17 cellular contexts compared by ENCODE assay signal in genomic region chr5:87382224-87382623, GRCh38. TPM values are rescaled to one million over a fixed set of nuclear protein-coding genes. Genes with fewer than 3 reads are reported as not detected.
DNase-seq lines count a peak whose midpoint lies in the region; ATAC-seq, FAIRE-seq and TF ChIP-seq lines count a peak whose summit lies in the region.
"Had no signal": no experiment of that assay in that cellular context is flagged by ENCODE, and none has a peak within 500 bp of the region (broad histone marks: within the 10 kb centered on the region; RNA-seq: fewer than 3 reads in every experiment).

No MANE protein-coding gene starts in this region.

- TF ChIP-seq EP300 in H1 (IDR thresholded peaks at IDR 0.05; ENCODE audit: borderline replicate concordance in 1 of 2, low read depth in 2 of 2, low read length in 2 of 2), result no peak

- WGBS in GM23248 (ENCODE audit: low coverage in 1 of 2, low lambda C conversion rate in 2 of 2, missing lambda C conversion rate in 2 of 2), 2 experiments, result 97 to 98% methylated on average over 1 of the region's 1 CpG
- 94% methylated on average over 1 of the region's 1 CpG; no CpG with 5 or more reads in 1 of the 2 experiments for WGBS in H1 (ENCODE audit: extremely low coverage in 1 of 2, insufficient coverage in 1 of 2, insufficient read length in 1 of 2, insufficient replicate concordance in 2 of 2, low coverage in 1 of 2, low lambda C conversion rate in 2 of 2, missing lambda C conversion rate in 1 of 2), 2 experiments

- in situ Hi-C loops in GM23248 (cut with MboI), result no loop called here

- no peak overlapping the region for H4K5ac ChIP-seq in H1 (ENCODE audit: insufficient read length, low read depth, low read length)

- H3K4me1 ChIP-seq in GM23248 (ENCODE audit: insufficient read depth) (peaks cover 16% of the 10 kb centered on the region), SJSA1 (replicated peaks) (peaks cover 19% of the 10 kb centered on the region), H1 (replicated peaks in 1 of 4; ENCODE audit: control insufficient read depth in 3 of 4, insufficient read depth in 4 of 4, low read length in 3 of 4) (no peaks in the 10 kb centered on the region)
- H3K4me1 ChIP-seq: BE2C had no signal

- DNase-seq in GM23248 (no peak), SJSA1 (ENCODE audit: low read depth in 1 of 2, low spot score in 2 of 2) (no peak), H1 (ENCODE audit: low read depth in 1 of 2, low spot score in 2 of 2) (no peak), COLO829 (ENCODE audit: low spot score) (no peak)
- DNase-seq: ACHN; BE2C; C1 segment of cervical spinal cord; Caco-2; CD4-positive, CD25-positive, alpha-beta regulatory T cell; CD8-positive, alpha-beta memory T cell; GOT3; H9 had no signal

- H3K56ac ChIP-seq in H1 (replicated peaks; ENCODE audit: insufficient read length, low read depth, low read length), result no peak overlapping the region

- H2AK5ac ChIP-seq in H1 (ENCODE audit: low read depth, low read length), result no peak overlapping the region

- H2BK5ac ChIP-seq in H1 (ENCODE audit: low read depth, low read length), result no peak overlapping the region

- no peak for TF ChIP-seq RAD21 in H1 (IDR thresholded peaks at IDR 0.05 in 1 of 2, conservative IDR thresholded peaks at IDR 0.05 in 1 of 2; ENCODE audit: low read depth in 2 of 2, low read length in 2 of 2)

- H3K23ac ChIP-seq in H1 (ENCODE audit: insufficient read length), result no peak overlapping the region

- no peak overlapping the region for H2BK12ac ChIP-seq in H1 (ENCODE audit: low read depth, low read length)

- H3K23me2 ChIP-seq in H1 (ENCODE audit: low read depth, low read length), result no peaks in the 10 kb centered on the region

- H3K9ac ChIP-seq in GM23248 (no peak overlapping the region), H1 (replicated peaks in 1 of 4; ENCODE audit: extremely low read depth in 1 of 4, low read depth in 3 of 4, low read length in 3 of 4) (no peak overlapping the region)

- H3K4me3 ChIP-seq in GM23248 (no peak overlapping the region), SJSA1 (no peak overlapping the region), H1 (ENCODE audit: extremely low read depth in 1 of 4, insufficient read depth in 2 of 4, low read depth in 3 of 4, low read length in 4 of 4) (no peak overlapping the region)

- H3F3A ChIP-seq in GM23248 (ENCODE audit: insufficient read depth), result peaks cover 79% of the 10 kb centered on the region

- H2BK20ac ChIP-seq in H1 (ENCODE audit: low read length), result no peak overlapping the region

- 0 out of 2 replicates have a peak overlapping the region, but pooled peaks have one; percentile 1 for H3K27ac ChIP-seq in GM23248
- peak overlapping the region; percentile 77 for H3K27ac ChIP-seq in SJSA1
- no peak overlapping the region for H3K27ac ChIP-seq in H1 (ENCODE audit: low read depth, low read length)

- ATAC-seq in HG03108 (IDR thresholded peaks at IDR 0.05; ENCODE audit: unreplicated experiment), result no peak
- ATAC-seq in GM18867 (IDR thresholded peaks at IDR 0.05; ENCODE audit: unreplicated experiment), result no peak

- H4K20me1 ChIP-seq in GM23248 (ENCODE audit: insufficient read depth) (no peaks in the 10 kb centered on the region), H1 (replicated peaks in 1 of 2; ENCODE audit: control insufficient read depth in 1 of 2, insufficient read depth in 2 of 2, low read length in 2 of 2) (no peaks in the 10 kb centered on the region)

- no peak overlapping the region for H4K8ac ChIP-seq in H1 (ENCODE audit: extremely low read depth, insufficient read depth, low read length)

- H3K79me1 ChIP-seq in H1 (ENCODE audit: low read depth, low read length), result no peaks in the 10 kb centered on the region

- H3K36me3 ChIP-seq in GM23248 (ENCODE audit: low read depth) (peaks cover 94% of the 10 kb centered on the region), SJSA1 (peaks cover 83% of the 10 kb centered on the region), H1 (ENCODE audit: control insufficient read depth in 2 of 4, insufficient read depth in 4 of 4, low read length in 3 of 4) (peaks cover 4 to 59% (median 15%) of the 10 kb centered on the region in 4 experiments)

- no peak for FAIRE-seq in H1 (lab: Jason Lieb, UNC)
- FAIRE-seq: D721Med, G401.6, GM18507 had no signal

- H3K27me3 ChIP-seq in GM23248 (replicated peaks; ENCODE audit: insufficient read depth), result no peaks in the 10 kb centered on the region
- H3K27me3 ChIP-seq in SJSA1 (replicated peaks), result no peaks in the 10 kb centered on the region
- no peaks in the 10 kb centered on the region for H3K27me3 ChIP-seq in H1 (replicated peaks in 1 of 4; ENCODE audit: control insufficient read depth in 3 of 4, extremely low read depth in 1 of 4, insufficient read depth in 3 of 4, low read length in 3 of 4)
- H3K27me3 ChIP-seq: BE2C had no signal

- H3K9me2 ChIP-seq in GM23248 (ENCODE audit: insufficient read depth), result no peaks in the 10 kb centered on the region

- H3K14ac ChIP-seq in H1 (ENCODE audit: insufficient read length), result no peak overlapping the region

- no peak for TF ChIP-seq CTCF in H1 (IDR thresholded peaks at IDR 0.05; ENCODE audit: control extremely low read depth in 1 of 3, insufficient read depth in 1 of 3, low read depth in 1 of 3, low read length in 3 of 3)

- POLR2A ChIA-PET in H1 (lab: Charles Lee; ENCODE audit: partially characterized antibody), result no interaction called here

- H4K91ac ChIP-seq in H1 (replicated peaks; ENCODE audit: insufficient read length, low read length), result no peak overlapping the region

- no peak overlapping the region for H2BK120ac ChIP-seq in H1 (replicated peaks; ENCODE audit: low read depth, low read length)

- no peak overlapping the region for H3K18ac ChIP-seq in H1 (ENCODE audit: extremely low read depth, low read length)

- H3K9me3 ChIP-seq in GM23248 (ENCODE audit: low read depth) (no peaks in the 10 kb centered on the region), SJSA1 (replicated peaks) (no peaks in the 10 kb centered on the region), H1 (ENCODE audit: insufficient read depth in 2 of 2, low read depth in 1 of 2, low read length in 1 of 2) (no peaks in the 10 kb centered on the region)
- H3K9me3 ChIP-seq: BE2C, Caco-2 had no signal

- no peak overlapping the region for H3K4ac ChIP-seq in H1 (replicated peaks; ENCODE audit: insufficient read length, low read depth, low read length)

- TF ChIP-seq POLR2A in H1 (IDR thresholded peaks at IDR 0.05; ENCODE audit: control extremely low read depth in 1 of 2, low read depth in 2 of 2, low read length in 2 of 2), result no peak

- H3K4me2 ChIP-seq in GM23248 (ENCODE audit: unreplicated experiment) (no peak overlapping the region), H1 (ENCODE audit: insufficient read depth in 1 of 2, low read depth in 2 of 2, low read length in 2 of 2) (no peak overlapping the region)

- H2AFZ ChIP-seq in GM23248 (no peak overlapping the region), H1 (ENCODE audit: low read length) (no peak overlapping the region)

- CTCF ChIA-PET in H1 (lab: Charles Lee; ENCODE audit: partially characterized antibody), result no interaction called here

- no peak overlapping the region for H2BK15ac ChIP-seq in H1 (ENCODE audit: low read length)

- H3K79me2 ChIP-seq in GM23248 (ENCODE audit: insufficient read depth) (peaks cover 45% of the 10 kb centered on the region), H1 (ENCODE audit: control insufficient read depth in 1 of 2, insufficient read depth in 2 of 2, low read length in 2 of 2) (no peaks in the 10 kb centered on the region)

TF ChIP-seq in H1, 55 proteins besides CTCF, POLR2A, EP300 and RAD21:
- peak; percentile 62; the same call in 1 of the 2 replicates for TF ChIP-seq CEBPB (IDR thresholded peaks at IDR 0.05; ENCODE audit: low read depth, low read length)
- no peak for TF ChIP-seq CBX8 (IDR thresholded peaks at IDR 0.05; ENCODE audit: borderline replicate concordance, low read depth, low read length)

RNA-seq across cellular contexts. Expression of gene CCNH, which starts 30.5 kb away (rescaled TPM):
- 37.7 and 69.7 TPM in 2 replicates for total RNA-seq in GM23248 (2014; rRNA removed; shearing (Covaris generic))
- polyA plus RNA-seq in GM23248 (2016; fragmentation: Nextera tagmentation; extraction: Ambion mirVana) (54.3 and 60.2 TPM in 2 replicates), H1 (2011; rRNA removed) (29.2 and 41.8 TPM in 2 replicates)
- total RNA-seq in SJSA1 (2014; rRNA removed; shearing (Covaris generic)), result 69.4 and 141 TPM in 2 replicates
- 31.0 and 38.2 TPM in 2 replicates for total RNA-seq in H1 (2021; fragmentation: NEBNext Ultra II Directional; extraction: Animal tissue kit (Norgen Biotek cat#: 25700))
- polyA plus RNA-seq in H1 (2011; cell fraction: cytosol; rRNA removed), result 54.4 TPM
- 34.9 TPM for polyA plus RNA-seq in H1 (2011; cell fraction: nucleus; rRNA removed)
- 31.4 to 60.6 TPM (median 40.0 TPM) in 4 replicates for polyA plus RNA-seq in H1 (2012, experiment 1 of 2)
- polyA plus RNA-seq in H1 (2012, experiment 2 of 2), result 3.3 TPM
- polyA plus RNA-seq in H1 (2013, experiment 1 of 2), result 30.1 TPM
- 30.2 TPM for polyA plus RNA-seq in H1 (2013, experiment 2 of 2)
- polyA minus RNA-seq in H1 (2011; rRNA and poly(A)+ RNA removed), result 94.3 and 94.4 TPM in 2 replicates
- polyA minus RNA-seq in H1 (2011; cell fraction: cytosol; rRNA and poly(A)+ RNA removed), result 31.6 TPM
- polyA minus RNA-seq in H1 (2011; cell fraction: nucleus; rRNA and poly(A)+ RNA removed), result 146 TPM
